In genomic region chr3:195916991-195917390, GRCh38 we compare ENCODE assay signal across 25 cellular contexts. TPM values are rescaled to one million over a fixed set of nuclear protein-coding genes. Genes with fewer than 3 reads are reported as not detected.
DNase-seq lines count a peak whose midpoint lies in the region; ATAC-seq and TF ChIP-seq lines count a peak whose summit lies in the region.
"Had no signal": no experiment of that assay in that cellular context is flagged by ENCODE, and none has a peak within 500 bp of the region (broad histone marks: within the 10 kb centered on the region; RNA-seq: fewer than 3 reads in every experiment).

No MANE protein-coding gene starts in this region.

- peaks cover 2 to 8% of the 10 kb centered on the region in 2 donors for H3K27me3 Mint-ChIP-seq in natural killer cell treated with Interleukin-12 subunit alpha and Interleukin-12 subunit beta and Interleukin-15 and Interleukin-18, amount 100 ng/mL, for 72 hours
- peaks cover 10 to 13% of the 10 kb centered on the region in 2 donors for H3K27me3 Mint-ChIP-seq in natural killer cell (ENCODE audit: low read depth in 2 of 2)

- no peaks in the 10 kb centered on the region for H3K36me3 Mint-ChIP-seq in natural killer cell treated with Interleukin-12 subunit alpha and Interleukin-12 subunit beta and Interleukin-15 and Interleukin-18, amount 100 ng/mL, for 72 hours
- H3K36me3 Mint-ChIP-seq in natural killer cell: no peaks in the 10 kb centered on the region
- H3K36me3 Mint-ChIP-seq: CD4-positive, alpha-beta memory T cell had no signal

- peaks cover 6 to 8% of the 10 kb centered on the region in 2 donors for H3K4me1 Mint-ChIP-seq in natural killer cell treated with Interleukin-12 subunit alpha and Interleukin-12 subunit beta and Interleukin-15 and Interleukin-18, amount 100 ng/mL, for 72 hours (ENCODE audit: low read depth in 2 of 2)
- peaks cover 7 to 13% of the 10 kb centered on the region in 2 donors for H3K4me1 Mint-ChIP-seq in natural killer cell

- no peak for TF ChIP-seq POLR2A in spleen (IDR thresholded peaks at IDR 0.05)

- no peak overlapping the region for H3K4me3 ChIP-seq in spleen
- H3K4me3 ChIP-seq: BLaER1 treated with 17β-estradiol and CSF1 and Interleukin-3, amounts not matched to agents 10 nM and 100 nM; GM23338; HAP-1 had no signal

- H3K9me3 Mint-ChIP-seq in natural killer cell treated with Interleukin-12 subunit alpha and Interleukin-12 subunit beta and Interleukin-15 and Interleukin-18, amount 100 ng/mL, for 72 hours: no peaks in the 10 kb centered on the region
- H3K9me3 Mint-ChIP-seq in natural killer cell: no peaks in the 10 kb centered on the region
- H3K9me3 Mint-ChIP-seq: CD4-positive, alpha-beta memory T cell; GM23338; HFFc6 had no signal

- ATAC-seq in natural killer cell treated with Interleukin-12 subunit alpha and Interleukin-12 subunit beta and Interleukin-15 and Interleukin-18, amount 100 ng/mL, for 72 hours: no peak
- ATAC-seq in natural killer cell: no peak
- ATAC-seq in left lobe of liver: no peak
- ATAC-seq in SK-N-SH treated with all-trans-retinoic acid at 6 μM for 48 hours: no peak
- ATAC-seq: GM23338, HepG2, PC-3 had no signal

- no peak overlapping the region for H3K4me3 Mint-ChIP-seq in natural killer cell treated with Interleukin-12 subunit alpha and Interleukin-12 subunit beta and Interleukin-15 and Interleukin-18, amount 100 ng/mL, for 72 hours
- no peak overlapping the region for H3K4me3 Mint-ChIP-seq in natural killer cell
- H3K4me3 Mint-ChIP-seq: CD4-positive, alpha-beta memory T cell; GM23338; HFFc6 had no signal

- H3K36me3 ChIP-seq in spleen: no peaks in the 10 kb centered on the region
- H3K36me3 ChIP-seq: BLaER1 treated with 17β-estradiol and CSF1 and Interleukin-3, amounts not matched to agents 10 nM and 100 nM; HAP-1 had no signal

- TF ChIP-seq CTCF in natural killer cell (IDR thresholded peaks at IDR 0.05): no peak
- TF ChIP-seq CTCF in spleen (IDR thresholded peaks at IDR 0.05 in 8 of 11, conservative IDR thresholded peaks at IDR 0.05 in 3 of 11): no peak

- H3K9me3 ChIP-seq in spleen: no peaks in the 10 kb centered on the region
- H3K9me3 ChIP-seq: BLaER1 treated with 17β-estradiol and CSF1 and Interleukin-3, amounts not matched to agents 10 nM and 100 nM; HAP-1 had no signal

- DNase-seq in natural killer cell treated with Interleukin-12 subunit alpha and Interleukin-12 subunit beta and Interleukin-15 and Interleukin-18, amount 100 ng/mL, for 72 hours (ENCODE audit: low spot score): peak; percentile 23
- DNase-seq in natural killer cell (no peak), left lobe of liver (ENCODE audit: low spot score) (peak; percentile 7), spleen (peak; percentile 46), NCI-H2196 treated with DMSO at 0.1 percent for 48 hours (lab: John Stamatoyannopoulos, UW; ENCODE audit: unreplicated experiment) (no peak)
- DNase-seq in central memory CD4-positive, alpha-beta T cell: no peak
- DNase-seq: AML-193; CD4-positive, alpha-beta memory T cell; COR-L47; HFFc6; Karpas-422; MV-4-11; NCI-H1105; NCI-H1436 treated with DMSO at 0.1 percent for 48 hours; NCI-H1930; NCI-H2107; NCI-H446; NCI-H524 treated with DMSO at 0.1 percent for 48 hours; NCI-H774; PC-3 had no signal

- H3K27ac Mint-ChIP-seq in natural killer cell treated with Interleukin-12 subunit alpha and Interleukin-12 subunit beta and Interleukin-15 and Interleukin-18, amount 100 ng/mL, for 72 hours: no peak overlapping the region
- no peak overlapping the region for H3K27ac Mint-ChIP-seq in natural killer cell
- H3K27ac Mint-ChIP-seq: CD4-positive, alpha-beta memory T cell; GM23338; HFFc6 had no signal

- H3K27me3 ChIP-seq in spleen (replicated peaks in 1 of 7): peaks cover 0 to 6% (median 0%) of the 10 kb centered on the region in 7 donors
- H3K27me3 ChIP-seq: BLaER1 treated with 17β-estradiol and CSF1 and Interleukin-3, amounts not matched to agents 10 nM and 100 nM had no signal

- peaks cover 0 to 12% (median 11%) of the 10 kb centered on the region in 6 donors for H3K4me1 ChIP-seq in spleen

- H3K27ac ChIP-seq in spleen: no peak overlapping the region
- H3K27ac ChIP-seq: BLaER1 treated with 17β-estradiol and CSF1 and Interleukin-3, amounts not matched to agents 10 nM and 100 nM had no signal

- intact Hi-C loops in natural killer cell (cut with micrococcal nuclease) (no loop called here), spleen (cut with DNase I; ENCODE audit: low total_unique reads) (loop anchor here (10.0 kb wide), 1 partner anchor 362 kb away; no protein-coding TSS in a partner anchor)

- WGBS in spleen, 5 donors: 86 to 95% (median 94%) methylated on average over 9 of the region's 9 CpGs

TF ChIP-seq in SK-N-SH treated with all-trans-retinoic acid at 6 μM for 48 hours, 23 proteins besides CTCF, POLR2A, EP300 and RAD21 (continues in another document):
- TF ChIP-seq BACH2 (CRISPR knock-in tag; IDR thresholded peaks at IDR 0.05; ENCODE audit: borderline replicate concordance): no peak
- no peak for TF ChIP-seq SNAI2 (CRISPR knock-in tag; IDR thresholded peaks at IDR 0.05)
- TF ChIP-seq ZNF70 (CRISPR knock-in tag; IDR thresholded peaks at IDR 0.05): no peak
- no peak for TF ChIP-seq CSDC2 (CRISPR knock-in tag; IDR thresholded peaks at IDR 0.05)
- no peak for TF ChIP-seq ARNTL (CRISPR knock-in tag; IDR thresholded peaks at IDR 0.05; ENCODE audit: borderline replicate concordance, low read depth)
- TF ChIP-seq OSR1 (CRISPR knock-in tag; IDR thresholded peaks at IDR 0.05): no peak
- TF ChIP-seq ZNF565 (CRISPR knock-in tag; conservative IDR thresholded peaks at IDR 0.05; ENCODE audit: low read depth): no peak
- no peak for TF ChIP-seq ZFP30 (CRISPR knock-in tag; IDR thresholded peaks at IDR 0.05)
- no peak for TF ChIP-seq TCF4 (CRISPR knock-in tag; IDR thresholded peaks at IDR 0.05; ENCODE audit: borderline replicate concordance)
- TF ChIP-seq CSRNP3 (CRISPR knock-in tag; IDR thresholded peaks at IDR 0.05): no peak
- TF ChIP-seq RARB (CRISPR knock-in tag; IDR thresholded peaks at IDR 0.05): no peak
- TF ChIP-seq PPARA (CRISPR knock-in tag; IDR thresholded peaks at IDR 0.05; ENCODE audit: borderline replicate concordance): no peak
- TF ChIP-seq, protein P1, sequence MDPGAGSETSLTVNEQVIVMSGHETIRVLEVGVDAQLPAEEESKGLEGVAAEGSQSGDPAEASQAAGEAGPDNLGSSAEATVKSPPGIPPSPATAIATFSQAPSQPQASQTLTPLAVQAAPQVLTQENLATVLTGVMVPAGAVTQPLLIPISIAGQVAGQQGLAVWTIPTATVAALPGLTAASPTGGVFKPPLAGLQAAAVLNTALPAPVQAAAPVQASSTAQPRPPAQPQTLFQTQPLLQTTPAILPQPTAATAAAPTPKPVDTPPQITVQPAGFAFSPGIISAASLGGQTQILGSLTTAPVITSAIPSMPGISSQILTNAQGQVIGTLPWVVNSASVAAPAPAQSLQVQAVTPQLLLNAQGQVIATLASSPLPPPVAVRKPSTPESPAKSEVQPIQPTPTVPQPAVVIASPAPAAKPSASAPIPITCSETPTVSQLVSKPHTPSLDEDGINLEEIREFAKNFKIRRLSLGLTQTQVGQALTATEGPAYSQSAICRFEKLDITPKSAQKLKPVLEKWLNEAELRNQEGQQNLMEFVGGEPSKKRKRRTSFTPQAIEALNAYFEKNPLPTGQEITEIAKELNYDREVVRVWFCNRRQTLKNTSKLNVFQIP (CRISPR knock-in tag; IDR thresholded peaks at IDR 0.05; ENCODE audit: borderline replicate concordance, low read depth): no peak
- no peak for TF ChIP-seq ESRRG (CRISPR knock-in tag; IDR thresholded peaks at IDR 0.05)
- TF ChIP-seq ZFP3 (CRISPR knock-in tag; IDR thresholded peaks at IDR 0.05): no peak
- TF ChIP-seq ZC3H10 (CRISPR knock-in tag; IDR thresholded peaks at IDR 0.05): no peak
- TF ChIP-seq GLIS3 (CRISPR knock-in tag; IDR thresholded peaks at IDR 0.05): no peak
- TF ChIP-seq, protein P2, sequence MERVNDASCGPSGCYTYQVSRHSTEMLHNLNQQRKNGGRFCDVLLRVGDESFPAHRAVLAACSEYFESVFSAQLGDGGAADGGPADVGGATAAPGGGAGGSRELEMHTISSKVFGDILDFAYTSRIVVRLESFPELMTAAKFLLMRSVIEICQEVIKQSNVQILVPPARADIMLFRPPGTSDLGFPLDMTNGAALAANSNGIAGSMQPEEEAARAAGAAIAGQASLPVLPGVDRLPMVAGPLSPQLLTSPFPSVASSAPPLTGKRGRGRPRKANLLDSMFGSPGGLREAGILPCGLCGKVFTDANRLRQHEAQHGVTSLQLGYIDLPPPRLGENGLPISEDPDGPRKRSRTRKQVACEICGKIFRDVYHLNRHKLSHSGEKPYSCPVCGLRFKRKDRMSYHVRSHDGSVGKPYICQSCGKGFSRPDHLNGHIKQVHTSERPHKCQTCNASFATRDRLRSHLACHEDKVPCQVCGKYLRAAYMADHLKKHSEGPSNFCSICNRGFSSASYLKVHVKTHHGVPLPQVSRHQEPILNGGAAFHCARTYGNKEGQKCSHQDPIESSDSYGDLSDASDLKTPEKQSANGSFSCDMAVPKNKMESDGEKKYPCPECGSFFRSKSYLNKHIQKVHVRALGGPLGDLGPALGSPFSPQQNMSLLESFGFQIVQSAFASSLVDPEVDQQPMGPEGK (CRISPR knock-in tag; IDR thresholded peaks at IDR 0.05; ENCODE audit: borderline replicate concordance): no peak

RNA-seq across cellular contexts. Expression of gene TNK2, which starts 8.6 kb away (rescaled TPM):
- total RNA-seq in natural killer cell treated with Interleukin-12 subunit alpha and Interleukin-12 subunit beta and Interleukin-15 and Interleukin-18, amount 100 ng/mL, for 72 hours: 100 to 1,000 TPM in 1 of 2 donors, 10 to 100 TPM in 1; 63.5 to 116 TPM
- 100 to 1,000 TPM; 169 to 207 (median 171) TPM for total RNA-seq in natural killer cell
- total RNA-seq in left lobe of liver: 55.2 TPM
- 100 to 1,000 TPM in 2 of 7 donors, 10 to 100 TPM in 5; 34.4 to 104 (median 81.4) TPM for total RNA-seq in spleen
- 10 to 100 TPM; 30.6 to 86.4 (median 71.0) TPM for polyA plus RNA-seq in spleen

Comparison
In these comparisons a context has a peak if more than half of its experiments do, and no peak if none do; other contexts are left out.
1. DNase-seq: peak in natural killer cell treated with Interleukin-12 subunit alpha and Interleukin-12 subunit beta and Interleukin-15 and Interleukin-18, amount 100 ng/mL, for 72 hours (single experiment), left lobe of liver (single experiment) and spleen (single experiment); none in natural killer cell (single experiment), NCI-H2196 treated with DMSO at 0.1 percent for 48 hours (single experiment) and central memory CD4-positive, alpha-beta T cell (single experiment).